Comparison of ENCODE assay signal across 1 cellular context in genomic region chr2:128809880-128810279, GRCh38.
TF ChIP-seq lines count a peak whose summit lies in the region.

No MANE protein-coding gene starts in this region.

TF ChIP-seq in IMR-90, 13 proteins besides CTCF, POLR2A, EP300 and RAD21:
- TF ChIP-seq, protein P1, sequence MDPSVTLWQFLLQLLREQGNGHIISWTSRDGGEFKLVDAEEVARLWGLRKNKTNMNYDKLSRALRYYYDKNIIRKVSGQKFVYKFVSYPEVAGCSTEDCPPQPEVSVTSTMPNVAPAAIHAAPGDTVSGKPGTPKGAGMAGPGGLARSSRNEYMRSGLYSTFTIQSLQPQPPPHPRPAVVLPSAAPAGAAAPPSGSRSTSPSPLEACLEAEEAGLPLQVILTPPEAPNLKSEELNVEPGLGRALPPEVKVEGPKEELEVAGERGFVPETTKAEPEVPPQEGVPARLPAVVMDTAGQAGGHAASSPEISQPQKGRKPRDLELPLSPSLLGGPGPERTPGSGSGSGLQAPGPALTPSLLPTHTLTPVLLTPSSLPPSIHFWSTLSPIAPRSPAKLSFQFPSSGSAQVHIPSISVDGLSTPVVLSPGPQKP (IDR thresholded peaks at IDR 0.05; ENCODE audit: borderline replicate concordance, low read depth, low read length): no peak
- no peak for TF ChIP-seq USF2 (IDR thresholded peaks at IDR 0.05; ENCODE audit: low read depth, low read length)
- TF ChIP-seq MAZ (IDR thresholded peaks at IDR 0.05; ENCODE audit: borderline replicate concordance, low read depth, low read length): no peak
- TF ChIP-seq BHLHE40 (IDR thresholded peaks at IDR 0.05; ENCODE audit: low read depth, low read length): no peak
- TF ChIP-seq NFE2L2 (IDR thresholded peaks at IDR 0.05; ENCODE audit: low read depth, low read length): no peak
- no peak for TF ChIP-seq MAFK (IDR thresholded peaks at IDR 0.05; ENCODE audit: low read depth, low read length)
- TF ChIP-seq CEBPB (IDR thresholded peaks at IDR 0.05; ENCODE audit: low read depth, low read length): no peak
- TF ChIP-seq MXI1 (IDR thresholded peaks at IDR 0.05; ENCODE audit: borderline replicate concordance, low read depth, low read length): no peak
- no peak for TF ChIP-seq SMC3 (IDR thresholded peaks at IDR 0.05; ENCODE audit: low read depth, low read length)
- no peak for TF ChIP-seq RCOR1 (IDR thresholded peaks at IDR 0.05; ENCODE audit: insufficient replicate concordance, low read length)
TF ChIP-seq in IMR-90: peak in this region for 0.
